ENCODE assay signal across 14 cellular contexts in genomic region chr12:30792648-30793499, GRCh38. TPM values are rescaled to one million over a fixed set of nuclear protein-coding genes. Genes with fewer than 3 reads are reported as not detected.
DNase-seq lines count a peak whose midpoint lies in the region; ATAC-seq, FAIRE-seq and TF ChIP-seq lines count a peak whose summit lies in the region.
"Had no signal": no experiment of that assay in that cellular context is flagged by ENCODE, and none has a peak within 500 bp of the region (broad histone marks: within the 10 kb centered on the region; RNA-seq: fewer than 3 reads in every experiment).

No MANE protein-coding gene starts in this region.

- BruUV-seq in endothelial cell of umbilical vein (replicated peaks; lab: Mats Ljungman, UMichigan), result no TSS peak

- no peak overlapping the region for H3K9ac ChIP-seq in endothelial cell of umbilical vein (replicated peaks; ENCODE audit: extremely low read depth, insufficient read depth, low read length)

- peaks cover 3% of the 10 kb centered on the region for H3K9me3 Mint-ChIP-seq in GM23338
- H3K9me3 Mint-ChIP-seq: activated naive CD4-positive, alpha-beta T cell treated with anti-CD3 and anti-CD28 coated beads, Interleukin-2, amount 10 ng/mL, durations not matched to agents 7 days and 5 days had no signal

- POLR2A ChIA-PET in endothelial cell of umbilical vein (lab: Charles Lee), result interaction anchor here (1.2 kb wide), 1 partner anchor 39 kb away, joined by 4 read pairs; no protein-coding TSS in a partner anchor

- intact Hi-C loops in endothelial cell of umbilical vein (cut with micrococcal nuclease) (loop anchor here (10.0 kb wide), 1 partner anchor 338 kb away; no protein-coding TSS in a partner anchor), vagina (cut with DNase I) (no loop called here)

- H3K27me3 ChIP-seq in GM23338 (ENCODE audit: insufficient read depth) (peaks cover 12% of the 10 kb centered on the region), endothelial cell of umbilical vein (ENCODE audit: control insufficient read depth in 2 of 2, insufficient read depth in 2 of 2, low read length in 2 of 2) (no peaks in the 10 kb centered on the region), vagina (no peaks in the 10 kb centered on the region)

- H3K4me1 Mint-ChIP-seq in GM23338, result peaks cover 42% of the 10 kb centered on the region

- no peak overlapping the region for H3K4me3 ChIP-seq in GM23338
- H3K4me3 ChIP-seq in endothelial cell of umbilical vein (replicated peaks in 1 of 3; ENCODE audit: insufficient read depth in 1 of 3, low read depth in 1 of 3, low read length in 3 of 3), result no peak overlapping the region
- H3K4me3 ChIP-seq in vagina, result no peak overlapping the region
- H3K4me3 ChIP-seq: K562, thoracic aorta had no signal

- no peaks in the 10 kb centered on the region for H3K9me1 ChIP-seq in endothelial cell of umbilical vein (replicated peaks; ENCODE audit: control insufficient read depth, extremely low read depth, insufficient read depth, low read length)

- H3K4me2 ChIP-seq in GM23338 (peak overlapping the region; percentile 58), endothelial cell of umbilical vein (ENCODE audit: insufficient read depth, low read length) (no peak overlapping the region)

- CTCF ChIA-PET in endothelial cell of umbilical vein (lab: Charles Lee), result interaction anchor here (1.2 to 2.1 kb wide), 3 partner anchors 24 to 40 kb away, joined by 3 to 10 read pairs (median 4); partner anchors contain the start of gene CAPRIN2

- no peak for TF ChIP-seq POLR2A in endothelial cell of umbilical vein (IDR thresholded peaks at IDR 0.05; ENCODE audit: low read depth, low read length)
- no peak for TF ChIP-seq POLR2A in vagina (IDR thresholded peaks at IDR 0.05)

- peak overlapping the region; percentile 88 for H3K27ac Mint-ChIP-seq in GM23338
- H3K27ac Mint-ChIP-seq: activated naive CD4-positive, alpha-beta T cell treated with anti-CD3 and anti-CD28 coated beads, Interleukin-2, amount 10 ng/mL, durations not matched to agents 7 days and 5 days had no signal

- peaks cover 44% of the 10 kb centered on the region for H3K4me1 ChIP-seq in GM23338 (ENCODE audit: insufficient read depth)
- peaks cover 39% of the 10 kb centered on the region for H3K4me1 ChIP-seq in endothelial cell of umbilical vein (ENCODE audit: control insufficient read depth, extremely low read depth, insufficient read depth, low read length)
- H3K4me1 ChIP-seq in vagina, result peaks cover 22% of the 10 kb centered on the region

- H3K4me3 Mint-ChIP-seq in GM23338, result no peak overlapping the region; the same call in 2 of the 3 replicates
- H3K4me3 Mint-ChIP-seq: activated naive CD4-positive, alpha-beta T cell treated with anti-CD3 and anti-CD28 coated beads, Interleukin-2, amount 10 ng/mL, durations not matched to agents 7 days and 5 days had no signal

- H3K27ac ChIP-seq in GM23338 (ENCODE audit: low read depth) (peak overlapping the region; percentile 72; the same call in 1 of the 2 replicates), endothelial cell of umbilical vein (ENCODE audit: insufficient read depth, low read depth, low read length) (peak overlapping the region; percentile 19), vagina (no peak overlapping the region)
- H3K27ac ChIP-seq: thoracic aorta had no signal

- no peak overlapping the region for H2AFZ ChIP-seq in GM23338
- peak overlapping the region; percentile 30 for H2AFZ ChIP-seq in endothelial cell of umbilical vein (ENCODE audit: low read depth, low read length)

- H3K79me2 ChIP-seq in GM23338 (replicated peaks; ENCODE audit: insufficient read depth), result no peaks in the 10 kb centered on the region
- H3K79me2 ChIP-seq in endothelial cell of umbilical vein (ENCODE audit: control insufficient read depth, insufficient read depth, low read length), result peaks cover 2% of the 10 kb centered on the region

- peaks cover 8% of the 10 kb centered on the region for H3F3A ChIP-seq in GM23338 (replicated peaks; ENCODE audit: low read depth)

- no peak for TF ChIP-seq CTCF in GM23338 (conservative IDR thresholded peaks at IDR 0.05; ENCODE audit: low read depth in 2 of 2)
- TF ChIP-seq CTCF in endothelial cell of umbilical vein (IDR thresholded peaks at IDR 0.05; ENCODE audit: extremely low read depth in 1 of 2, insufficient read depth in 1 of 2, low read depth in 1 of 2, low read length in 2 of 2), result no peak
- no peak for TF ChIP-seq CTCF in vagina (IDR thresholded peaks at IDR 0.05)

- dilution Hi-C loops in endothelial cell of umbilical vein (cut with MboI; ENCODE audit: extremely low pct_ligation_motif_present, low sequenced_read_pairs), result no loop called here

- peaks cover 33% of the 10 kb centered on the region for H3K27me3 Mint-ChIP-seq in GM23338 (ENCODE audit: insufficient read depth, low read depth, poor library complexity)

- ATAC-seq in GM23338, result no peak
- ATAC-seq: K562, Right ventricle myocardium inferior had no signal

- H3K9me2 ChIP-seq in GM23338 (ENCODE audit: insufficient read depth), result no peaks in the 10 kb centered on the region

- H4K20me1 ChIP-seq in GM23338 (replicated peaks; ENCODE audit: insufficient read depth) (no peaks in the 10 kb centered on the region), endothelial cell of umbilical vein (replicated peaks; ENCODE audit: control insufficient read depth, extremely low read depth, insufficient read depth, low read length) (no peaks in the 10 kb centered on the region)

- no peaks in the 10 kb centered on the region for H3K36me3 ChIP-seq in GM23338 (ENCODE audit: insufficient read depth)
- H3K36me3 ChIP-seq in endothelial cell of umbilical vein (ENCODE audit: control insufficient read depth in 2 of 2, extremely low read depth in 1 of 2, insufficient read depth in 2 of 2, low read length in 2 of 2), result no peaks in the 10 kb centered on the region
- H3K36me3 ChIP-seq in vagina, result no peaks in the 10 kb centered on the region
- H3K36me3 ChIP-seq: thoracic aorta had no signal

- peak; percentile 73 for FAIRE-seq in endothelial cell of umbilical vein (lab: Jason Lieb, UNC)
- FAIRE-seq: K562 had no signal

- DNase-seq in GM23338 (ENCODE audit: low spot score), result peak; percentile 21
- DNase-seq in NCI-H226, result peak; percentile 64
- DNase-seq in endothelial cell of umbilical vein (ENCODE audit: low read depth, low spot score), result peak; percentile 31
- DNase-seq in non-pigmented ciliary epithelial cell (ENCODE audit: low read depth), result peak; percentile 37
- DNase-seq in stimulated activated CD4-positive, alpha-beta T cell treated with anti-CD3 and anti-CD28 coated beads, Interleukin-1b, Interleukin-23, amount 100 ng/mL, for 48 hours, result no peak
- DNase-seq in GDM1 (lab: John Stamatoyannopoulos, UW), result no peak
- DNase-seq in vagina (ENCODE audit: extremely low spot score in 2 of 2), result no peak
- no peak for DNase-seq in DMS53 treated with DMSO at 0.1 percent for 48 hours (lab: John Stamatoyannopoulos, UW; ENCODE audit: unreplicated experiment)
- DNase-seq: activated naive CD4-positive, alpha-beta T cell treated with anti-CD3 and anti-CD28 coated beads, Interleukin-2, amount 10 ng/mL, durations not matched to agents 7 days and 5 days; effector CD4-positive, alpha-beta T cell; NCI-H2171 treated with DMSO at 0.1 percent for 48 hours had no signal

- H3K36me3 Mint-ChIP-seq in GM23338 (ENCODE audit: low read depth), result peaks cover 15% of the 10 kb centered on the region; the same call in 2 of the 3 replicates
- H3K36me3 Mint-ChIP-seq: activated naive CD4-positive, alpha-beta T cell treated with anti-CD3 and anti-CD28 coated beads, Interleukin-2, amount 10 ng/mL, durations not matched to agents 7 days and 5 days had no signal

- no peaks in the 10 kb centered on the region for H3K9me3 ChIP-seq in endothelial cell of umbilical vein (replicated peaks; ENCODE audit: control insufficient read depth, insufficient read depth, low read length)
- H3K9me3 ChIP-seq in vagina, result no peaks in the 10 kb centered on the region
- H3K9me3 ChIP-seq: thoracic aorta had no signal

TF ChIP-seq in GM23338, 12 proteins besides CTCF, POLR2A, EP300 and RAD21:
- TF ChIP-seq CREB1 (CRISPR knock-in tag; IDR thresholded peaks at IDR 0.05; ENCODE audit: low read depth) (no peak), EZH2 (IDR thresholded peaks at IDR 0.05; ENCODE audit: low read depth, unreplicated experiment) (no peak), STAT1 (IDR thresholded peaks at IDR 0.05; ENCODE audit: unreplicated experiment) (no peak), POLR2AphosphoS5 (IDR thresholded peaks at IDR 0.05; ENCODE audit: low read depth) (no peak)

TF ChIP-seq in endothelial cell of umbilical vein, 7 proteins besides CTCF, POLR2A, EP300 and RAD21:
- TF ChIP-seq FOS (IDR thresholded peaks at IDR 0.05; ENCODE audit: borderline replicate concordance, insufficient read depth, low read length) (no peak), MYC (IDR thresholded peaks at IDR 0.05; ENCODE audit: low read depth, low read length) (no peak), EZH2 (IDR thresholded peaks at IDR 0.05; ENCODE audit: borderline replicate concordance, low read depth, low read length, severe bottlenecking) (no peak), JUN (IDR thresholded peaks at IDR 0.05; ENCODE audit: borderline replicate concordance, insufficient read depth, insufficient read length, low read depth) (no peak), POLR2AphosphoS5 (IDR thresholded peaks at IDR 0.05; ENCODE audit: insufficient read depth, low read depth, low read length) (no peak), GATA2 (IDR thresholded peaks at IDR 0.05; ENCODE audit: insufficient read depth, insufficient read length, low read depth, low read length) (no peak), MAX (IDR thresholded peaks at IDR 0.05; ENCODE audit: insufficient read depth, insufficient read length) (no peak)

RNA-seq across cellular contexts. Expression of gene CAPRIN2, which starts 38.1 kb away (rescaled TPM):
- total RNA-seq in GM23338 (2014; rRNA removed; shearing (Covaris generic)), result 36.7 and 41.3 TPM in 2 replicates
- polyA plus RNA-seq in GM23338 (2016; fragmentation: Nextera tagmentation; extraction: Ambion mirVana) (28.4 and 36.5 TPM in 2 replicates), endothelial cell of umbilical vein (11.3 and 13.5 TPM in 2 replicates)
- total RNA-seq in endothelial cell of umbilical vein (25.0 and 29.9 TPM in 2 replicates), vagina (41.3 TPM)
- 8.0 and 9.2 TPM in 2 replicates for polyA plus RNA-seq in endothelial cell of umbilical vein (2011; cell fraction: cytosol; rRNA removed)
- 95.4 and 104 TPM in 2 replicates for polyA plus RNA-seq in endothelial cell of umbilical vein (2011; cell fraction: nucleus; rRNA removed)
- polyA plus RNA-seq in endothelial cell of umbilical vein (2012), result 24.2 and 25.2 TPM in 2 replicates
- polyA minus RNA-seq in endothelial cell of umbilical vein, result 13.4 and 19.5 TPM in 2 replicates
- polyA minus RNA-seq in endothelial cell of umbilical vein (2011; cell fraction: cytosol; rRNA and poly(A)+ RNA removed), result 7.1 TPM
- polyA minus RNA-seq in endothelial cell of umbilical vein (2011; cell fraction: nucleus; rRNA and poly(A)+ RNA removed), result 31.7 and 44.6 TPM in 2 replicates

Comparison
In these comparisons a context has a peak if more than half of its experiments do, and no peak if none do; other contexts are left out.
1. DNase-seq: peak in GM23338 (single experiment), NCI-H226 (single experiment), endothelial cell of umbilical vein (single experiment) and non-pigmented ciliary epithelial cell (single experiment); none in stimulated activated CD4-positive, alpha-beta T cell treated with anti-CD3 and anti-CD28 coated beads, Interleukin-1b, Interleukin-23, amount 100 ng/mL, for 48 hours (single experiment), GDM1 (single experiment), vagina (0 of 2) and DMS53 treated with DMSO at 0.1 percent for 48 hours (single experiment).